ENCODE assay signal across 8 cellular contexts in the genomic region with DNA sequence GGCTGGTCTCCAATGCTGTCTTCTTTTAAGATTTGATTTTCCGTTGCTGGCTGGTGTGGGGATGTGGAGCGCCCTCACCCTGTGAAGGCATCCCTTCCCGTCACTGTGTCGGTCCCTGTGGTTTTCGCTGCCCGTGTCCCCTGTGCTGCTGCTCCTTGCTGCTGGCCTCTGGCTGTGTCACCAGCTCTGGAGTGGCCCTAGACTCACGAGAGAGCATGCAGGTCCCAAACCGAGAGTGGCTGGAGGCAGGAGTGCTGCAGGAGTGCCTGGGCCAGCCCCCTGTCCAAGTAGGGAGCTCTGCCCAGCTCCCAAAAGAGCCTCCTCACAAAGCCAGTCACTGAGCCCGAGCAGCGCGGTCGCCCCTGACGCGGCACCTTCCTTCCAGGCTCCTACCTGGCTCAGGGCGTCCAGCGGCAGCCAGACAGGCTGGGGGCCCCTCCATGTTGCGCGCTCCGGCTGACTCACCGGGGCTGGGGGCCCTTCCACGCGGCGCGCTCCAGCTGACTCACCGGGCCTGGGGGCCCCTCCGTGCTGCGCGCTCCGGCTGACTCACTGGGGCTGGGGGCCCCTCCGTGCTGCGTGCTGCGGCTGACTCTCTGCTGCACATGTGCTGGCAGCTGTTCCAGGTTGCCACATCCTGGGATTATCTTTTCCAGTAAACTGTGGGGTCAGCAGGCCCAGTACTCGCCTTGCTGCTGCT.
DNase-seq lines count a peak whose midpoint lies in the region; ATAC-seq and TF ChIP-seq lines count a peak whose summit lies in the region.

No MANE protein-coding gene starts in this region.

- no peaks in the 10 kb centered on the region for H3K9me3 ChIP-seq in RWPE2 (ENCODE audit: severe bottlenecking)

- intact Hi-C loops in sciatic nerve (cut with DNase I): no loop called here

- H3K27me3 ChIP-seq in RWPE2 (ENCODE audit: insufficient read depth, poor library complexity, severe bottlenecking): no peaks in the 10 kb centered on the region
- H3K27me3 ChIP-seq in foreskin keratinocyte: no peaks in the 10 kb centered on the region

- DNase-seq in GOT3 (lab: John Stamatoyannopoulos, UW) (peak; percentile 73), RWPE2 (ENCODE audit: low spot score) (peak; percentile 93), foreskin keratinocyte (peak; percentile 64 to 82), sciatic nerve (ENCODE audit: low spot score) (peak; percentile 56), NK-92 (lab: John Stamatoyannopoulos, UW; ENCODE audit: unreplicated experiment) (no peak), COR-L47 (lab: John Stamatoyannopoulos, UW) (no peak)
- DNase-seq in stimulated activated CD4-positive, alpha-beta T cell treated with anti-CD3 and anti-CD28 coated beads, Interleukin-2, amount 100 ng/mL, for 24 hours: no peak

- TF ChIP-seq CTCF in RWPE2 (IDR thresholded peaks at IDR 0.05; ENCODE audit: poor library complexity, severe bottlenecking) (no peak), foreskin keratinocyte (conservative IDR thresholded peaks at IDR 0.05) (no peak)

- H3K27ac ChIP-seq in RWPE2 (ENCODE audit: poor library complexity, severe bottlenecking) (peak overlapping the region; percentile 56), foreskin keratinocyte (peak overlapping the region; percentile 41)

- no peaks in the 10 kb centered on the region for H3K36me3 ChIP-seq in RWPE2 (ENCODE audit: low read depth)

- no peak overlapping the region for H3K4me3 ChIP-seq in RWPE2 (ENCODE audit: severe bottlenecking)

- peaks cover 21% of the 10 kb centered on the region for H3K4me1 ChIP-seq in RWPE2 (ENCODE audit: insufficient read depth, poor library complexity, severe bottlenecking)
- H3K4me1 ChIP-seq in foreskin keratinocyte: peaks cover 15% of the 10 kb centered on the region

- ATAC-seq in RWPE2 (ENCODE audit: low read depth): peak; percentile 96
- peak; percentile 96 for ATAC-seq in foreskin keratinocyte
- peak; percentile 85 for ATAC-seq in sciatic nerve
- no peak for ATAC-seq in HG02642 (IDR thresholded peaks at IDR 0.05; ENCODE audit: poor library complexity, unreplicated experiment)

Comparison
In these comparisons a context has a peak if more than half of its experiments do, and no peak if none do; other contexts are left out.
1. DNase-seq: peak in GOT3 (single experiment), RWPE2 (single experiment), foreskin keratinocyte (2 of 2) and sciatic nerve (single experiment); none in NK-92 (single experiment), COR-L47 (single experiment) and stimulated activated CD4-positive, alpha-beta T cell treated with anti-CD3 and anti-CD28 coated beads, Interleukin-2, amount 100 ng/mL, for 24 hours (0 of 2).